ENCODE assay signal across 11 cellular contexts in the genomic region with DNA sequence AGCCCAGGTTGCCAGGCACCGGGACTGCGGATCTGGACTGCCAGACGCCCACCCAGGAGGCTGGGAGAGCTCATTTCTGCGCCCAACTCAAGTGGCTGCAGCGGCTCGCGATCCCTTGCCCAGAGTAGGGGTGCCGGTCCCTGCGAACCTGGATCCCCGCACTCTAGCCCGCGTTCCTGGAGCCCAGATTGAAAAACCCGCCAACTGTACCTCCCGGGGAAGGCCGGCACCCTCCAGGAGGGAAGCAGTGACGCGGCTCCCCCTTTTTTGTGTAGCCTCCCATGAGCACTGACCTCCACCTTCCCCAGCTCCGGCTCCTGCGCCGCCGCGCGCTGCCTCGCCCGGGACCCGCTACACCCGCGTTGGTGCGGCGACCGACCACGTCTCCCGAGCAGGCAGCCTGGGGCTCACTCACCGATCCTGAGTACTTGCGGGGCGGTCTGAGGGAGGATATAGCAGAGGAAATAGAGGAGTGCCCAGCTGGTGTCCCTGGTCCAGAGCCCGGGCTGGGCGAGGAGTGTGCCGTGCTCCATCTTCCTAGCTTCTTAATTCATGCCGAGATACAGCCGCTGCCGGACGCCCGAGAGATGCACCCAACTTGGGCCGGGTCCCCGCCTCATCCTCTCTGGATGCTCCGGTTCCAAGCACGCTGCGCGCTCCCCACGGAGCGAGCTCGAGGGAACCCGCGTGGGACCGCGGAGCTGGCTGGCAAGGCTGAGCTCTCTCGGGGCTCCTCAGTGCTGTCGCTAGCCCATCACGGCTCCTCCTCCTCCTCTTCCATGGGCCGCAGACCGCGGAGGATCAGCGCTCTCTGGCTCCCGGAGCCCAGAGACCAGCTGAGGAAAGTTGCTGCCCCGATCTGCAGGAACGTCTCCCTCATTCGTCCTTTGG. TPM values are rescaled to one million over a fixed set of nuclear protein-coding genes. Genes with fewer than 3 reads are reported as not detected.
DNase-seq lines count a peak whose midpoint lies in the region; ATAC-seq, FAIRE-seq and TF ChIP-seq lines count a peak whose summit lies in the region.
"Had no signal": no experiment of that assay in that cellular context is flagged by ENCODE, and none has a peak within 500 bp of the region (broad histone marks: within the 10 kb centered on the region; RNA-seq: fewer than 3 reads in every experiment).

No MANE protein-coding gene starts in this region.

- no peak overlapping the region for H3K4me3 ChIP-seq in lower lobe of right lung

- H3K27ac ChIP-seq in lower lobe of right lung: no peak overlapping the region

- peak overlapping the region; percentile 41 for H3K4me3 Mint-ChIP-seq in dendritic cell treated with granulocyte-macrophage colony-stimulating factor and Interleukin-4, amounts not matched to agents 40 ng/mL and 50 ng/mL, for 4 days
- H3K4me3 Mint-ChIP-seq: CD4-positive, alpha-beta T cell had no signal

- H3K4me1 Mint-ChIP-seq in dendritic cell treated with granulocyte-macrophage colony-stimulating factor and Interleukin-4, amounts not matched to agents 40 ng/mL and 50 ng/mL, for 4 days (ENCODE audit: low read depth): peaks cover 13% of the 10 kb centered on the region

- no peaks in the 10 kb centered on the region for H3K36me3 ChIP-seq in lower lobe of right lung

- H3K27me3 ChIP-seq in lower lobe of right lung (ENCODE audit: low read depth): peaks cover 51% of the 10 kb centered on the region

- no peaks in the 10 kb centered on the region for H3K9me3 ChIP-seq in lower lobe of right lung

- H3K4me1 ChIP-seq in lower lobe of right lung: peaks cover 5% of the 10 kb centered on the region

- intact Hi-C loops in Right ventricle myocardium inferior (cut with DNase I): no loop called here
- intact Hi-C loops in cardiac septum (cut with DNase I): no loop called here
- intact Hi-C loops in dendritic cell treated with granulocyte-macrophage colony-stimulating factor and Interleukin-4, amounts not matched to agents 40 ng/mL and 50 ng/mL, for 4 days (cut with micrococcal nuclease): no loop called here
- intact Hi-C loops in lower lobe of right lung (cut with DNase I): no loop called here

- no peaks in the 10 kb centered on the region for H3K36me3 Mint-ChIP-seq in dendritic cell treated with granulocyte-macrophage colony-stimulating factor and Interleukin-4, amounts not matched to agents 40 ng/mL and 50 ng/mL, for 4 days (ENCODE audit: low read depth)

- H3K27me3 Mint-ChIP-seq in dendritic cell treated with granulocyte-macrophage colony-stimulating factor and Interleukin-4, amounts not matched to agents 40 ng/mL and 50 ng/mL, for 4 days: peaks cover 50% of the 10 kb centered on the region

- no peak for ATAC-seq in Right ventricle myocardium inferior
- peak; percentile 40 to 47 for ATAC-seq in lower lobe of right lung
- no peak for ATAC-seq in HG02588 (IDR thresholded peaks at IDR 0.05; ENCODE audit: unreplicated experiment)
- ATAC-seq in HG03571 (IDR thresholded peaks at IDR 0.05; ENCODE audit: unreplicated experiment): no peak

- FAIRE-seq in urothelium cell line (lab: Jason Lieb, UNC): peak; percentile 84

- H3K27ac Mint-ChIP-seq in dendritic cell treated with granulocyte-macrophage colony-stimulating factor and Interleukin-4, amounts not matched to agents 40 ng/mL and 50 ng/mL, for 4 days: no peak overlapping the region
- H3K27ac Mint-ChIP-seq: CD4-positive, alpha-beta T cell had no signal

- no peak for TF ChIP-seq CTCF in lower lobe of right lung (IDR thresholded peaks at IDR 0.05)

- no peaks in the 10 kb centered on the region for H3K9me3 Mint-ChIP-seq in dendritic cell treated with granulocyte-macrophage colony-stimulating factor and Interleukin-4, amounts not matched to agents 40 ng/mL and 50 ng/mL, for 4 days

- peak; percentile 66 for DNase-seq in Right ventricle myocardium inferior (ENCODE audit: missing footprints)
- no peak for DNase-seq in cardiac septum (ENCODE audit: low spot score)
- DNase-seq in lower lobe of right lung: no peak
- DNase-seq in urothelium cell line (ENCODE audit: low spot score): peak; percentile 68
- no peak for DNase-seq in middle frontal gyrus (ENCODE audit: extremely low spot score, low spot score)
- DNase-seq: activated effector memory CD4-positive, alpha-beta T cell treated with Interleukin-2 at 50 U/mL for 16 hours; CD4-positive, alpha-beta T cell; SIG-M5 had no signal

RNA-seq across cellular contexts. Expression of a gene that starts 0.6 kb away (rescaled TPM):
- not detected for total RNA-seq in Right ventricle myocardium inferior
- not detected for total RNA-seq in cardiac septum
- not detected for total RNA-seq in lower lobe of right lung
- total RNA-seq: CD4-positive, alpha-beta T cell had no signal

Comparison
In these comparisons a context has a peak if more than half of its experiments do, and no peak if none do; other contexts are left out.
1. DNase-seq: peak in Right ventricle myocardium inferior (single experiment) and urothelium cell line (single experiment); none in cardiac septum (single experiment), lower lobe of right lung (single experiment) and middle frontal gyrus (single experiment).
2. ATAC-seq: peak in lower lobe of right lung (2 of 2); none in Right ventricle myocardium inferior (single experiment), HG02588 (single experiment) and HG03571 (single experiment).